ENCODE assay signal across 12 cellular contexts in genomic region chr2:80489718-80490117, GRCh38.
A peak's percentile ranks its signal among the peaks of the same experiment; 100 is the strongest.
DNase-seq lines count a peak whose midpoint lies in the region; ATAC-seq and TF ChIP-seq lines count a peak whose summit lies in the region.
"Had no signal": no experiment of that assay in that cellular context is flagged by ENCODE, and none has a peak within 500 bp of the region (broad histone marks: within the 10 kb centered on the region; RNA-seq: fewer than 3 reads in every experiment).

No MANE protein-coding gene starts in this region.

- no peak for TF ChIP-seq CTCF in omental fat pad (IDR thresholded peaks at IDR 0.05)

- H3K27ac ChIP-seq in epithelial cell of prostate, result peak overlapping the region; percentile 59

- peak; percentile 73 for ATAC-seq in omental fat pad (ENCODE audit: low FRiP score)
- ATAC-seq: effector memory CD8-positive, alpha-beta T cell; stimulated activated naive CD8-positive, alpha-beta T cell treated with anti-CD3 and anti-CD28 coated beads, Interleukin-15, amount 100 ng/mL, for 72 hours had no signal

- peak; percentile 28 for DNase-seq in GM04504 (ENCODE audit: low read depth)
- DNase-seq in RPMI7951 (ENCODE audit: low read depth), result peak; percentile 11
- peak; percentile 51 for DNase-seq in epithelial cell of prostate (ENCODE audit: low read depth, low spot score)
- DNase-seq in omental fat pad (ENCODE audit: low spot score), result no peak
- no peak for DNase-seq in NCI-H526 treated with DMSO at 0.1 percent for 48 hours (lab: John Stamatoyannopoulos, UW)
- no peak for DNase-seq in SW480 (ENCODE audit: low spot score)
- DNase-seq in inferior parietal cortex (ENCODE audit: extremely low spot score), result no peak
- DNase-seq in CD1c-positive myeloid dendritic cell (ENCODE audit: extremely low spot score), result no peak
- DNase-seq: CD4-positive, CD25-positive, alpha-beta regulatory T cell; effector memory CD8-positive, alpha-beta T cell; NCI-H1436 treated with DMSO at 0.1 percent for 48 hours; stimulated activated naive CD8-positive, alpha-beta T cell treated with anti-CD3 and anti-CD28 coated beads, Interleukin-15, amount 100 ng/mL, for 72 hours had no signal

Comparison
In these comparisons a context has a peak if more than half of its experiments do, and no peak if none do; other contexts are left out.
1. DNase-seq: peak in GM04504 (single experiment), RPMI7951 (single experiment) and epithelial cell of prostate (single experiment); none in omental fat pad (single experiment), NCI-H526 treated with DMSO at 0.1 percent for 48 hours (single experiment), SW480 (single experiment), inferior parietal cortex (single experiment) and CD1c-positive myeloid dendritic cell (single experiment).